18 cellular contexts compared by ENCODE assay signal in the genomic region with DNA sequence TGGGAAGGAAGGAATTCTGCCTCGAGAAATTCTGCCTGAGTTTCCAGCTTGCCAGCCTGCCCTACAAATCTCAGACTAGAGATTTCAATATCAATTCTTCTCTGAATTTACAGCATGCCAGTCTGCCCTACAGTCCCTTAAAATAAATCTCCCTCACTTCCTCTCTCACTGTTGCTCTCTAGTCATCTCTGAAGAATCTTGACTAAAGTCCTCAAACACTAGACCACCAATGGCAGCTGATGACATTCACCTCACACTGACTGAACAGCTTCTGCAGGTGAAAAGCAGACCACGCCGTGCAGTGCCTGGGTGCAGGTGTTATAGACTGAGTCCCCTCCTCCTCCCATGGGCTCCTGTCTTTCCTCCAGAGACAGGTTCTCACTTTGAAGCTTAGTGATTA. TPM values are rescaled to one million over a fixed set of nuclear protein-coding genes. Genes with fewer than 3 reads are reported as not detected.
A peak's percentile ranks its signal among the peaks of the same experiment; 100 is the strongest.
DNase-seq lines count a peak whose midpoint lies in the region; ATAC-seq and TF ChIP-seq lines count a peak whose summit lies in the region.
"Had no signal": no experiment of that assay in that cellular context is flagged by ENCODE, and none has a peak within 500 bp of the region (broad histone marks: within the 10 kb centered on the region; RNA-seq: fewer than 3 reads in every experiment).

No MANE protein-coding gene starts in this region.

- no peaks in the 10 kb centered on the region for H3K9me3 ChIP-seq in OCI-LY7 (ENCODE audit: low read length)

- POLR2A ChIA-PET in OCI-LY7 (lab: Charles Lee): no interaction called here

- H3K9me2 ChIP-seq in OCI-LY7 (ENCODE audit: insufficient read depth, low read length): no peaks in the 10 kb centered on the region

- H3K79me2 ChIP-seq in OCI-LY7 (ENCODE audit: insufficient read depth, low read depth, low read length): no peaks in the 10 kb centered on the region

- H3K27me3 Mint-ChIP-seq in HFFc6 (ENCODE audit: insufficient read depth): peaks cover 2% of the 10 kb centered on the region
- H3K27me3 Mint-ChIP-seq in nephron (ENCODE audit: low read depth): no peaks in the 10 kb centered on the region
- H3K27me3 Mint-ChIP-seq in type B pancreatic cell: no peaks in the 10 kb centered on the region
- H3K27me3 Mint-ChIP-seq: CD4-positive, alpha-beta T cell had no signal

- H3K27ac Mint-ChIP-seq in HFFc6 (0 out of 2 replicates have a peak overlapping the region, but pooled peaks have one; percentile 21), nephron (peak overlapping the region; percentile 98), type B pancreatic cell (peak overlapping the region; percentile 8)
- H3K27ac Mint-ChIP-seq: CD4-positive, alpha-beta T cell had no signal

- H4K20me1 ChIP-seq in OCI-LY7 (ENCODE audit: insufficient read depth, low read length): no peaks in the 10 kb centered on the region

- intact Hi-C loops in OCI-LY7 (cut with micrococcal nuclease; ENCODE audit: unreplicated experiment): no loop called here

- H2AFZ ChIP-seq in OCI-LY7 (ENCODE audit: low read length): no peak overlapping the region

- H3K36me3 Mint-ChIP-seq in HFFc6 (ENCODE audit: low read depth) (peaks cover 11% of the 10 kb centered on the region), nephron (ENCODE audit: low read depth) (no peaks in the 10 kb centered on the region), type B pancreatic cell (peaks cover 5% of the 10 kb centered on the region)

- H3K9me3 Mint-ChIP-seq in HFFc6 (peaks cover 14% of the 10 kb centered on the region), nephron (peaks cover 12% of the 10 kb centered on the region), type B pancreatic cell (peaks cover 11% of the 10 kb centered on the region)
- H3K9me3 Mint-ChIP-seq: CD4-positive, alpha-beta T cell had no signal

- DNase-seq in HFFc6 (no peak), coronary artery (ENCODE audit: low spot score) (no peak), type B pancreatic cell (ENCODE audit: extremely low spot score, unreplicated experiment) (no peak), AG08396 (ENCODE audit: low spot score) (no peak), OCI-LY7 (ENCODE audit: low spot score) (no peak)
- DNase-seq in activated CD4-positive, alpha-beta T cell treated with anti-CD3 and anti-CD28 coated beads for 4 hours: no peak
- DNase-seq: AML-193; CD4-positive, alpha-beta T cell; DMS79; GOT3; NCI-H1048; NCI-H146; NCI-H2081 treated with DMSO at 0.1 percent for 48 hours; NCI-H510A treated with DMSO at 0.1 percent for 48 hours; NCI-H82 had no signal

- CTCF ChIA-PET in OCI-LY7 (lab: Charles Lee; ENCODE audit: unreplicated experiment): no interaction called here

- no peak for TF ChIP-seq CTCF in HFFc6 (IDR thresholded peaks at IDR 0.05)
- TF ChIP-seq CTCF in coronary artery (IDR thresholded peaks at IDR 0.05): no peak
- no peak for TF ChIP-seq CTCF in nephron (IDR thresholded peaks at IDR 0.05; ENCODE audit: unreplicated experiment in 3 of 3)
- TF ChIP-seq CTCF in type B pancreatic cell (conservative IDR thresholded peaks at IDR 0.05): no peak
- no peak for TF ChIP-seq CTCF in OCI-LY7 (conservative IDR thresholded peaks at IDR 0.05; ENCODE audit: low read length)

- no peaks in the 10 kb centered on the region for H3K4me1 ChIP-seq in OCI-LY7 (ENCODE audit: insufficient read depth, low read length, poor library complexity, severe bottlenecking)

- peaks cover 77% of the 10 kb centered on the region for H3K4me1 Mint-ChIP-seq in HFFc6 (ENCODE audit: low read depth)
- H3K4me1 Mint-ChIP-seq in nephron: peaks cover 65% of the 10 kb centered on the region
- peaks cover 32% of the 10 kb centered on the region for H3K4me1 Mint-ChIP-seq in type B pancreatic cell (ENCODE audit: unreplicated experiment)

- no peaks in the 10 kb centered on the region for H3K36me3 ChIP-seq in OCI-LY7 (ENCODE audit: insufficient read depth, low read length)

- ATAC-seq in activated CD4-positive, CD25-positive, alpha-beta regulatory T cell treated with anti-CD3 and anti-CD28 coated beads, Interleukin-2, amount 50 U/mL, for 24 hours: no peak
- ATAC-seq: HepG2 had no signal

- BruUV-seq in OCI-LY7 (replicated peaks; lab: Mats Ljungman, UMichigan): no TSS peak

- H3K4me2 ChIP-seq in OCI-LY7 (ENCODE audit: low read length): no peak overlapping the region

- no peak overlapping the region for H3K4me3 ChIP-seq in coronary artery
- no peak overlapping the region for H3K4me3 ChIP-seq in OCI-LY7 (ENCODE audit: low read depth, low read length, poor library complexity, severe bottlenecking)

- H3K27ac ChIP-seq in coronary artery (peak overlapping the region; percentile 56 to 80), OCI-LY7 (ENCODE audit: low read depth, low read length, poor library complexity, severe bottlenecking) (no peak overlapping the region)

- H3K4me3 Mint-ChIP-seq in HFFc6 (no peak overlapping the region), nephron (no peak overlapping the region), type B pancreatic cell (no peak overlapping the region)
- H3K4me3 Mint-ChIP-seq: CD4-positive, alpha-beta T cell had no signal

RNA-seq across cellular contexts. Expression of gene PPP1R3C, which starts 30.4 kb away (rescaled TPM):
- 10 to 100 TPM; 33.7 to 66.0 (median 39.9) TPM for total RNA-seq in HFFc6 (2021; fragmentation: NEBNext Ultra II Directional; extraction: Animal tissue kit (Norgen Biotek cat#: 25700))
- total RNA-seq in type B pancreatic cell (ENCODE audit: low replicate concordance) (5.4 and 7.8 TPM in 2 replicates), OCI-LY7 (2022) (not detected in 2 replicates)
- total RNA-seq in OCI-LY7 (2014; rRNA removed; shearing (Covaris generic)): not detected in 2 replicates
- total RNA-seq: CD4-positive, alpha-beta T cell had no signal

Comparison
In these comparisons a context has a peak if more than half of its experiments do, and no peak if none do; other contexts are left out.
1. H3K27ac Mint-ChIP-seq: peak in every context shown above with its lines; median percentile 98 in nephron; 21 in HFFc6; 8 in type B pancreatic cell.